Comparison of ENCODE assay signal across 14 cellular contexts in genomic region chr5:135745897-135746500, GRCh38.
"Had no signal": no experiment of that assay in that cellular context is flagged by ENCODE, and none has a peak within 500 bp of the region (broad histone marks: within the 10 kb centered on the region; RNA-seq: fewer than 3 reads in every experiment).

No MANE protein-coding gene starts in this region.

- H3K4me3 ChIP-seq: lower lobe of right lung, psoas muscle, thoracic aorta had no signal

- H3K36me3 ChIP-seq: lower lobe of right lung, thoracic aorta had no signal

- H3K4me1 ChIP-seq: lower lobe of right lung, psoas muscle had no signal

- FAIRE-seq: islet of Langerhans, urothelium cell line had no signal

- DNase-seq: activated CD4-positive, alpha-beta T cell treated with anti-CD3 and anti-CD28 coated beads, Interleukin-2, amount 50 U/mL, for 4 hours; activated naive CD4-positive, alpha-beta T cell; activated T-cell treated with anti-CD3 and anti-CD28 coated beads for 4 hours; anterior cingulate cortex; left colon; lower lobe of right lung; psoas muscle; stimulated activated CD4-positive, alpha-beta T cell treated with anti-CD3 and anti-CD28 coated beads, Interleukin-1b, Interleukin-23, amount 100 ng/mL, for 48 hours; stimulated activated naive CD8-positive, alpha-beta T cell treated with anti-CD3 and anti-CD28 coated beads, Interleukin-15, amount 100 ng/mL, for 72 hours had no signal

- H3K27ac ChIP-seq: lower lobe of right lung, psoas muscle, thoracic aorta had no signal

- ATAC-seq: activated CD4-positive, CD25-positive, alpha-beta regulatory T cell treated with anti-CD3 and anti-CD28 coated beads, Interleukin-2, amount 50 U/mL, for 24 hours; left colon; lower lobe of right lung; psoas muscle; sciatic nerve; stimulated activated naive CD8-positive, alpha-beta T cell treated with anti-CD3 and anti-CD28 coated beads, Interleukin-15, amount 100 ng/mL, for 72 hours had no signal

- H3K9me3 ChIP-seq: lower lobe of right lung, psoas muscle, thoracic aorta had no signal
